In the genomic region with DNA sequence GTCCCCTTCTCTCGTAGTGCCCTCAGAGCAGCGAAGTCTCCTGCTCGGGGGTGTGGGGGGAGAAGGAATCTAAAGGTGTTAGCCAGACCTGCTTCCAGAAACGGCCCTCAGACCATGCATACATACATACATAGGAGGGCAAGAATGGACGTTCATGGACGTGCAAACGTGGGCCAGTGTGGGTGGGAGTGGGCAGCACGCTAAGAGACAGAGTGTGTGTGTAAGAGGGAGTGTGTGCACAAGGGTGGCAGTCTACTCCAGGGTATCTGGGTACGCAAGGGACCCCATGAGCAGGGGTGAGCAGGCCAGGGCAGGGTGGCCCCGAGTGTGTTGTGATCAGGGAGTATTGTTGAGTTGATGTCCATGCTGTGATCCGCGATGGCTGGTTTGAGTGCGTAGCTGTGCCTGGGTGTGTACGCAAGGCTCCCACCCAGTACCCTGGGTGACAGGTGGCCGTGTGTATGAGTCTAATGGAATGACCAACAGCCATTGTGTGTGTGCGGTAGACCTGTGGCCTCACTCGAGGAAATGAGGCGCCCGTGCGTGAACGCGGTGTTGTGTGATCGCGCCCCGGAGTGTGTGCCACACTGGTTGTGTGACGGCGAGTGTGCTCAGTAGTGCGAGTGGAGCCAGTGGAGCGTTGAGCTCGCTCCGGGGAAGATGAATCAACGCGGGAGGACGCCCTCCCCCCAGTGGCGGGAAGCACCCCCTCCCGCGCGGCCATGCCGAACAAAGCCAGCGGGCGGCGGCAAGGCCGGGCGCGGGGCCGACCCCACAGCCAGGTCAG, we compare ENCODE assay signal across 8 cellular contexts. TPM values are rescaled to one million over a fixed set of nuclear protein-coding genes. Genes with fewer than 3 reads are reported as not detected.
A peak's percentile ranks its signal among the peaks of the same experiment; 100 is the strongest.
DNase-seq lines count a peak whose midpoint lies in the region; ATAC-seq and TF ChIP-seq lines count a peak whose summit lies in the region.

No MANE protein-coding gene starts in this region.

- H3K4me3 ChIP-seq in testis, result peak overlapping the region; percentile 55 to 67

- H3K4me1 Mint-ChIP-seq in activated naive CD4-positive, alpha-beta T cell treated with anti-CD3 and anti-CD28 coated beads, Interleukin-2, amount 10 ng/mL, durations not matched to agents 7 days and 5 days, result peaks cover 16% of the 10 kb centered on the region

- H3K36me3 Mint-ChIP-seq in activated naive CD4-positive, alpha-beta T cell treated with anti-CD3 and anti-CD28 coated beads, Interleukin-2, amount 10 ng/mL, durations not matched to agents 7 days and 5 days, result peaks cover 3% of the 10 kb centered on the region

- in situ Hi-C loops in ACHN (cut with HindIII; ENCODE audit: low pct_ligation_motif_present, low pct_unique_long_range_greater_than_20kb, low sequenced_read_pairs), result no loop called here

- H3K27ac Mint-ChIP-seq in activated naive CD4-positive, alpha-beta T cell treated with anti-CD3 and anti-CD28 coated beads, Interleukin-2, amount 10 ng/mL, durations not matched to agents 7 days and 5 days, result peak overlapping the region; percentile 77

- no peak overlapping the region for H3K27ac ChIP-seq in testis

- peaks cover 4% of the 10 kb centered on the region for H3K4me1 ChIP-seq in testis

- H3K27me3 Mint-ChIP-seq in activated naive CD4-positive, alpha-beta T cell treated with anti-CD3 and anti-CD28 coated beads, Interleukin-2, amount 10 ng/mL, durations not matched to agents 7 days and 5 days, result peaks cover 73% of the 10 kb centered on the region

- no peak for TF ChIP-seq POLR2A in testis (IDR thresholded peaks at IDR 0.05)

- 26 to 70% methylated on average over 14 to 45 of the region's 46 CpGs for whole genome bisulfite sequencing in testis, 2 donors

- ATAC-seq in GM18868 (IDR thresholded peaks at IDR 0.05; ENCODE audit: unreplicated experiment) (peak; percentile 28), HG03571 (IDR thresholded peaks at IDR 0.05; ENCODE audit: unreplicated experiment) (peak; percentile 17), GM21423 (IDR thresholded peaks at IDR 0.05; ENCODE audit: unreplicated experiment) (no peak)

- no peaks in the 10 kb centered on the region for H3K36me3 ChIP-seq in testis (ENCODE audit: low read depth, missing control alignments)

- CTCF ChIA-PET in activated naive CD4-positive, alpha-beta T cell treated with anti-CD3 and anti-CD28 coated beads, Interleukin-2, amount 10 ng/mL, durations not matched to agents 7 days and 5 days (lab: Charles Lee), result interaction anchor here (1.1 kb wide), 1 partner anchor 13 kb away, joined by 3 read pairs; no protein-coding TSS in a partner anchor

- peak; percentile 45 for DNase-seq in ACHN
- peak; percentile 39 for DNase-seq in activated naive CD4-positive, alpha-beta T cell treated with anti-CD3 and anti-CD28 coated beads, Interleukin-2, amount 10 ng/mL, durations not matched to agents 7 days and 5 days
- peak; percentile 11 for DNase-seq in iris pigment epithelial cell (ENCODE audit: low read depth)
- DNase-seq in testis, result no peak
- DNase-seq in AG08395 (ENCODE audit: low spot score), result no peak

- H3K4me3 Mint-ChIP-seq in activated naive CD4-positive, alpha-beta T cell treated with anti-CD3 and anti-CD28 coated beads, Interleukin-2, amount 10 ng/mL, durations not matched to agents 7 days and 5 days, result peak overlapping the region; percentile 89

- H3K27me3 ChIP-seq in testis, result no peaks in the 10 kb centered on the region

- TF ChIP-seq CTCF in testis (IDR thresholded peaks at IDR 0.05), result no peak

- no peaks in the 10 kb centered on the region for H3K9me3 Mint-ChIP-seq in activated naive CD4-positive, alpha-beta T cell treated with anti-CD3 and anti-CD28 coated beads, Interleukin-2, amount 10 ng/mL, durations not matched to agents 7 days and 5 days

- H3K9me3 ChIP-seq in testis, result no peaks in the 10 kb centered on the region

- intact Hi-C loops in testis (cut with DNase I; ENCODE audit: low total_unique reads), result no loop called here

RNA-seq across cellular contexts. Expression of a gene that starts 0.8 kb away (rescaled TPM):
- total RNA-seq in testis, result 1 to 10 TPM; 5.7 to 8.4 TPM
- 2.5 TPM for polyA plus RNA-seq in testis (ENCODE audit: insufficient read depth, low read depth, low replicate concordance)

RNA-seq across cellular contexts. Expression of a gene that starts 21.2 kb away (rescaled TPM):
- total RNA-seq in testis, result under 1 TPM; 0.31 to 0.74 TPM
- 0.62 TPM for polyA plus RNA-seq in testis (ENCODE audit: insufficient read depth, low read depth, low replicate concordance)

RNA-seq across cellular contexts. Expression of a gene that starts 21.3 kb away (rescaled TPM):
- 1 to 10 TPM in 1 of 2 donors, under 1 TPM in 1; 0.99 to 2.4 TPM for total RNA-seq in testis
- polyA plus RNA-seq in testis (ENCODE audit: insufficient read depth, low read depth, low replicate concordance), result 1.0 TPM

RNA-seq across cellular contexts. Expression of a gene that starts 38.2 kb away (rescaled TPM):
- 10 to 100 TPM; 31.7 to 51.7 TPM for total RNA-seq in testis
- polyA plus RNA-seq in testis (ENCODE audit: insufficient read depth, low read depth, low replicate concordance), result 57.0 TPM

RNA-seq across cellular contexts. Expression of a gene that starts 60.0 kb away (rescaled TPM):
- total RNA-seq in testis, result 10 to 100 TPM; 32.0 to 60.5 TPM
- polyA plus RNA-seq in testis (ENCODE audit: insufficient read depth, low read depth, low replicate concordance), result 39.8 TPM

Comparison
In these comparisons a context has a peak if more than half of its experiments do, and no peak if none do; other contexts are left out.
1. DNase-seq: peak in ACHN (single experiment), activated naive CD4-positive, alpha-beta T cell treated with anti-CD3 and anti-CD28 coated beads, Interleukin-2, amount 10 ng/mL, durations not matched to agents 7 days and 5 days (single experiment) and iris pigment epithelial cell (single experiment); none in testis (single experiment) and AG08395 (single experiment).